ENCODE assay signal across 8 cellular contexts in the genomic region with DNA sequence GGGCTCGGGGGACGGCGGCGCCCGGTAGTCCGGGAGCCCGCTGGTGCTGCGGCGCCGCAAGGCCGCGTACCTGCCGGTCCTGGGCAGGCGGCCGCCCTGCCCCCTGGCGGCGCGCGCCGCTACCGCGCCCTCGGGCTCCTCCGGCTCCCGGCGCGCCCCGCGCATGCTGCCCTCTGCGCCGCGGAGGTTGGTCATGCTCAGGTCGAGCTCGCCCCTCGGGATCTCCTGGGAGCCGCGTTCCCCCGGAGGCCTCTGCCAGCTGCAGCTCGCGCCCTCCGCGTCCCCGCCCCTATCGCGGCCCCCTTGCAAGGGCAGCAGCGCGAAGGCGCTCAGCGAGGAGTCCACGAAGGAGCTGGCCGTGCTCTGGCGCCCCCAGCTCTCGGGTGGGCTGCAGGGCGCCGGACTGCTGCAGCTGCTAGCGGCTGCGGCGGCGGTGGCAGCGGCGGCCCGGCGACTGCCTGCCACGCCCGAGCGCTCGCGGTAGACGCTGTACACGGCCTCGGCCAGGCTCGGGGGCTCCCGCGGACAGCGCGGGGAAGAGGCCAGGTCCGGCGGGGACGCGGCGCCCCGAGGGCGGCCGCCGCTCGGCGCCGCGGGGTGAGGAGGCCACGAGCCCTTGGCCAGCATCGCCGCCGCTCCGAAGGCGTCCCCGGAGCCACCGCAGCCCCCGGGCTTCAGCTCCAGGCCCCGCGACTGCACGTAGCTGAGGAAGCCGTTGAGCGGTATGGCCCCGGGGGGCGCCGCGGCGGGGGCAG. TPM values are rescaled to one million over a fixed set of nuclear protein-coding genes. Genes with fewer than 3 reads are reported as not detected.
DNase-seq lines count a peak whose midpoint lies in the region; ATAC-seq and TF ChIP-seq lines count a peak whose summit lies in the region.

No MANE protein-coding gene starts in this region.

- H3K9me3 Mint-ChIP-seq in WTC11 (no peaks in the 10 kb centered on the region), osteocyte (ENCODE audit: unreplicated experiment) (no peaks in the 10 kb centered on the region)

- H3K4me3 ChIP-seq in fibroblast of villous mesenchyme (ENCODE audit: low read depth, low read length): no peak overlapping the region
- H3K4me3 ChIP-seq in MG63: no peak overlapping the region

- no peak overlapping the region for H3K27ac Mint-ChIP-seq in WTC11
- no peak overlapping the region for H3K27ac Mint-ChIP-seq in osteocyte (ENCODE audit: unreplicated experiment)

- peak; percentile 18 to 23 for DNase-seq in activated CD4-positive, alpha-beta T cell treated with anti-CD3 and anti-CD28 coated beads for 24 hours (ENCODE audit: low read depth in 2 of 2)
- DNase-seq in activated CD4-positive, alpha-beta T cell treated with anti-CD3 and anti-CD28 coated beads for 1 hour: no peak
- DNase-seq in WTC11 (ENCODE audit: low spot score) (peak; percentile 70), fibroblast of villous mesenchyme (ENCODE audit: low read depth) (no peak), osteocyte (ENCODE audit: extremely low spot score, unreplicated experiment) (no peak), SHP77 treated with DMSO at 0.1 percent for 48 hours (lab: John Stamatoyannopoulos, UW) (no peak), MG63 (no peak)

- CTCF ChIA-PET in WTC11 (lab: Charles Lee): interaction anchor here (0.6 to 2.6 kb wide), 31 partner anchors 9 to 995 kb away, joined by 3 to 14 read pairs (median 4); no protein-coding TSS in a partner anchor

- H3K27me3 ChIP-seq in MG63: peaks cover 26% of the 10 kb centered on the region

- ATAC-seq in HG02981 (IDR thresholded peaks at IDR 0.05; ENCODE audit: unreplicated experiment) (peak; percentile 82), WTC11 (peak; percentile 78)

- no peaks in the 10 kb centered on the region for H3K9me3 ChIP-seq in MG63

- H3K27me3 Mint-ChIP-seq in WTC11 (ENCODE audit: low read depth) (peaks cover 38% of the 10 kb centered on the region), osteocyte (ENCODE audit: unreplicated experiment) (peaks cover 28% of the 10 kb centered on the region)

- H3K36me3 ChIP-seq in MG63: no peaks in the 10 kb centered on the region

- peak; percentile 58 for TF ChIP-seq CTCF in WTC11 (IDR thresholded peaks at IDR 0.05)
- TF ChIP-seq CTCF in fibroblast of villous mesenchyme (IDR thresholded peaks at IDR 0.05; ENCODE audit: insufficient read depth, low read depth, low read length): peak; percentile 11
- peak; percentile 36 for TF ChIP-seq CTCF in osteocyte (IDR thresholded peaks at IDR 0.05)

- H3K36me3 Mint-ChIP-seq in WTC11 (no peaks in the 10 kb centered on the region), osteocyte (ENCODE audit: unreplicated experiment) (no peaks in the 10 kb centered on the region)

- H3K4me1 Mint-ChIP-seq in WTC11: peaks cover 31% of the 10 kb centered on the region
- H3K4me1 Mint-ChIP-seq in osteocyte (ENCODE audit: unreplicated experiment): peaks cover 9% of the 10 kb centered on the region

- peak overlapping the region; percentile 43 for H3K4me3 Mint-ChIP-seq in WTC11
- H3K4me3 Mint-ChIP-seq in osteocyte (ENCODE audit: unreplicated experiment): no peak overlapping the region

- POLR2A ChIA-PET in WTC11 (lab: Charles Lee): no interaction called here

TF ChIP-seq in WTC11, 78 proteins besides CTCF, POLR2A, EP300 and RAD21:
- TF ChIP-seq NR3C1 (CRISPR knock-in tag; conservative IDR thresholded peaks at IDR 0.05; ENCODE audit: low read depth) (0 out of 2 replicates have a peak, but pooled peaks have one; percentile 60), TP53 (CRISPR knock-in tag; IDR thresholded peaks at IDR 0.05) (0 out of 2 replicates have a peak, but pooled peaks have one; percentile 19), CREM (CRISPR knock-in tag; IDR thresholded peaks at IDR 0.05) (0 out of 2 replicates have a peak, but pooled peaks have one; percentile 27), TEAD1 (CRISPR knock-in tag; IDR thresholded peaks at IDR 0.05) (0 out of 2 replicates have a peak, but pooled peaks have one; percentile 70), ESRRA (CRISPR knock-in tag; IDR thresholded peaks at IDR 0.05; ENCODE audit: borderline replicate concordance) (peak; percentile 49; the same call in 1 of the 2 replicates), JAZF1 (CRISPR knock-in tag; IDR thresholded peaks at IDR 0.05) (no peak), NFATC4 (CRISPR knock-in tag; IDR thresholded peaks at IDR 0.05) (no peak), FOXP1 (CRISPR knock-in tag; IDR thresholded peaks at IDR 0.05; ENCODE audit: borderline replicate concordance) (peak; percentile 50; the same call in 1 of the 2 replicates), ETV6 (CRISPR knock-in tag; IDR thresholded peaks at IDR 0.05) (0 out of 2 replicates have a peak, but pooled peaks have one; percentile 51), FOXK1 (CRISPR knock-in tag; IDR thresholded peaks at IDR 0.05) (peak; percentile 52; the same call in 1 of the 2 replicates), GTF2I (CRISPR knock-in tag; conservative IDR thresholded peaks at IDR 0.05) (no peak)
- TF ChIP-seq, protein P1, sequence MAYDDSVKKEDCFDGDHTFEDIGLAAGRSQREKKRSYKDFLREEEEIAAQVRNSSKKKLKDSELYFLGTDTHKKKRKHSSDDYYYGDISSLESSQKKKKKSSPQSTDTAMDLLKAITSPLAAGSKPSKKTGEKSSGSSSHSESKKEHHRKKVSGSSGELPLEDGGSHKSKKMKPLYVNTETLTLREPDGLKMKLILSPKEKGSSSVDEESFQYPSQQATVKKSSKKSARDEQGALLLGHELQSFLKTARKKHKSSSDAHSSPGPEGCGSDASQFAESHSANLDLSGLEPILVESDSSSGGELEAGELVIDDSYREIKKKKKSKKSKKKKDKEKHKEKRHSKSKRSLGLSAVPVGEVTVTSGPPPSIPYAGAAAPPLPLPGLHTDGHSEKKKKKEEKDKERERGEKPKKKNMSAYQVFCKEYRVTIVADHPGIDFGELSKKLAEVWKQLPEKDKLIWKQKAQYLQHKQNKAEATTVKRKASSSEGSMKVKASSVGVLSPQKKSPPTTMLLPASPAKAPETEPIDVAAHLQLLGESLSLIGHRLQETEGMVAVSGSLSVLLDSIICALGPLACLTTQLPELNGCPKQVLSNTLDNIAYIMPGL (CRISPR knock-in tag; IDR thresholded peaks at IDR 0.05): peak; percentile 87; the same call in 1 of the 2 replicates
- TF ChIP-seq, protein P2, sequence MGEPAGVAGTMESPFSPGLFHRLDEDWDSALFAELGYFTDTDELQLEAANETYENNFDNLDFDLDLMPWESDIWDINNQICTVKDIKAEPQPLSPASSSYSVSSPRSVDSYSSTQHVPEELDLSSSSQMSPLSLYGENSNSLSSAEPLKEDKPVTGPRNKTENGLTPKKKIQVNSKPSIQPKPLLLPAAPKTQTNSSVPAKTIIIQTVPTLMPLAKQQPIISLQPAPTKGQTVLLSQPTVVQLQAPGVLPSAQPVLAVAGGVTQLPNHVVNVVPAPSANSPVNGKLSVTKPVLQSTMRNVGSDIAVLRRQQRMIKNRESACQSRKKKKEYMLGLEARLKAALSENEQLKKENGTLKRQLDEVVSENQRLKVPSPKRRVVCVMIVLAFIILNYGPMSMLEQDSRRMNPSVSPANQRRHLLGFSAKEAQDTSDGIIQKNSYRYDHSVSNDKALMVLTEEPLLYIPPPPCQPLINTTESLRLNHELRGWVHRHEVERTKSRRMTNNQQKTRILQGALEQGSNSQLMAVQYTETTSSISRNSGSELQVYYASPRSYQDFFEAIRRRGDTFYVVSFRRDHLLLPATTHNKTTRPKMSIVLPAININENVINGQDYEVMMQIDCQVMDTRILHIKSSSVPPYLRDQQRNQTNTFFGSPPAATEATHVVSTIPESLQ (CRISPR knock-in tag; IDR thresholded peaks at IDR 0.05): no peak
- TF ChIP-seq, protein P3, sequence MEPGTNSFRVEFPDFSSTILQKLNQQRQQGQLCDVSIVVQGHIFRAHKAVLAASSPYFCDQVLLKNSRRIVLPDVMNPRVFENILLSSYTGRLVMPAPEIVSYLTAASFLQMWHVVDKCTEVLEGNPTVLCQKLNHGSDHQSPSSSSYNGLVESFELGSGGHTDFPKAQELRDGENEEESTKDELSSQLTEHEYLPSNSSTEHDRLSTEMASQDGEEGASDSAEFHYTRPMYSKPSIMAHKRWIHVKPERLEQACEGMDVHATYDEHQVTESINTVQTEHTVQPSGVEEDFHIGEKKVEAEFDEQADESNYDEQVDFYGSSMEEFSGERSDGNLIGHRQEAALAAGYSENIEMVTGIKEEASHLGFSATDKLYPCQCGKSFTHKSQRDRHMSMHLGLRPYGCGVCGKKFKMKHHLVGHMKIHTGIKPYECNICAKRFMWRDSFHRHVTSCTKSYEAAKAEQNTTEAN (CRISPR knock-in tag; IDR thresholded peaks at IDR 0.05): peak; percentile 21; the same call in 1 of the 2 replicates
- TF ChIP-seq, protein P4, sequence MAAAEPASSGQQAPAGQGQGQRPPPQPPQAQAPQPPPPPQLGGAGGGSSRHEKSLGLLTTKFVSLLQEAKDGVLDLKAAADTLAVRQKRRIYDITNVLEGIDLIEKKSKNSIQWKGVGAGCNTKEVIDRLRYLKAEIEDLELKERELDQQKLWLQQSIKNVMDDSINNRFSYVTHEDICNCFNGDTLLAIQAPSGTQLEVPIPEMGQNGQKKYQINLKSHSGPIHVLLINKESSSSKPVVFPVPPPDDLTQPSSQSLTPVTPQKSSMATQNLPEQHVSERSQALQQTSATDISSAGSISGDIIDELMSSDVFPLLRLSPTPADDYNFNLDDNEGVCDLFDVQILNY (CRISPR knock-in tag; IDR thresholded peaks at IDR 0.05): 0 out of 2 replicates have a peak, but pooled peaks have one; percentile 25
TF ChIP-seq in WTC11: peak in this region for 11.

RNA-seq across cellular contexts. Expression of a gene that starts 4.5 kb away (rescaled TPM):
- total RNA-seq in WTC11 (2021) (6.1 to 7.4 TPM (median 6.6 TPM) in 3 replicates), fibroblast of villous mesenchyme (under 0.01 TPM in 1 of 2 replicates, not detected in the other), osteocyte (1.6 and 2.1 TPM in 2 replicates)
- total RNA-seq in MG63 (2014; rRNA removed; shearing (Covaris generic); ENCODE audit: low replicate concordance): 0.13 TPM in 1 of 2 replicates, not detected in the other

Comparison
In these comparisons a context has a peak if more than half of its experiments do, and no peak if none do; other contexts are left out.
1. DNase-seq: peak in activated CD4-positive, alpha-beta T cell treated with anti-CD3 and anti-CD28 coated beads for 24 hours (2 of 2) and WTC11 (single experiment); none in activated CD4-positive, alpha-beta T cell treated with anti-CD3 and anti-CD28 coated beads for 1 hour (single experiment), fibroblast of villous mesenchyme (single experiment), osteocyte (single experiment), SHP77 treated with DMSO at 0.1 percent for 48 hours (single experiment) and MG63 (single experiment).
2. Peak in every context shown above with its lines, with median percentiles within 50 percentile points of each other: CTCF ChIP-seq.